ENCODE assay signal across 9 cellular contexts in genomic region chr1:83905315-83905907, GRCh38.
DNase-seq lines count a peak whose midpoint lies in the region; ATAC-seq and TF ChIP-seq lines count a peak whose summit lies in the region.
"Had no signal": no experiment of that assay in that cellular context is flagged by ENCODE, and none has a peak within 500 bp of the region (broad histone marks: within the 10 kb centered on the region; RNA-seq: fewer than 3 reads in every experiment).

No MANE protein-coding gene starts in this region.

- H3K27me3 Mint-ChIP-seq in chondrocyte (ENCODE audit: low read depth), result no peaks in the 10 kb centered on the region

- H3K36me3 ChIP-seq in prostate gland, result no peaks in the 10 kb centered on the region

- ATAC-seq in GM21786 (IDR thresholded peaks at IDR 0.05; ENCODE audit: unreplicated experiment), result no peak

- H3K27ac Mint-ChIP-seq in chondrocyte (ENCODE audit: unreplicated experiment), result no peak overlapping the region

- peak; percentile 83 for TF ChIP-seq CTCF in 22Rv1 (IDR thresholded peaks at IDR 0.05)
- peak; percentile 94 for TF ChIP-seq CTCF in chondrocyte (IDR thresholded peaks at IDR 0.05)
- peak in 3 of 4 experiments; percentile 48 to 55 (median 50) for TF ChIP-seq CTCF in prostate gland (IDR thresholded peaks at IDR 0.05)

- H3K4me1 Mint-ChIP-seq in chondrocyte (ENCODE audit: low read depth), result peaks cover 16% of the 10 kb centered on the region
- H3K4me1 Mint-ChIP-seq: central memory CD8-positive, alpha-beta T cell had no signal

- no peak overlapping the region for H3K4me3 ChIP-seq in prostate gland

- intact Hi-C loops in prostate gland (cut with DNase I), result no loop called here

- H3K27ac ChIP-seq in 22Rv1 (no peak overlapping the region), prostate gland (no peak overlapping the region)

- H3K9me3 Mint-ChIP-seq in chondrocyte (ENCODE audit: low read depth), result no peaks in the 10 kb centered on the region
- H3K9me3 Mint-ChIP-seq: central memory CD8-positive, alpha-beta T cell had no signal

- no peaks in the 10 kb centered on the region for H3K27me3 ChIP-seq in prostate gland (replicated peaks; ENCODE audit: insufficient read depth)

- WGBS in prostate gland, result 50% methylated on average over 3 of the region's 3 CpGs

- no peak overlapping the region for H3K4me3 Mint-ChIP-seq in chondrocyte (ENCODE audit: unreplicated experiment)
- H3K4me3 Mint-ChIP-seq: central memory CD8-positive, alpha-beta T cell had no signal

- no peaks in the 10 kb centered on the region for H3K9me3 ChIP-seq in prostate gland

- no peaks in the 10 kb centered on the region for H3K4me1 ChIP-seq in prostate gland (replicated peaks)

- no peak for TF ChIP-seq POLR2A in prostate gland (IDR thresholded peaks at IDR 0.05)

- peak; percentile 14 for DNase-seq in GM03348 (ENCODE audit: low spot score)
- peak; percentile 2 for DNase-seq in NCI-H2196 treated with DMSO at 0.1 percent for 48 hours (lab: John Stamatoyannopoulos, UW; ENCODE audit: unreplicated experiment)
- DNase-seq in chondrocyte (ENCODE audit: low spot score), result no peak
- no peak for DNase-seq in prostate gland (ENCODE audit: low spot score)
- DNase-seq in mucosa of gallbladder (ENCODE audit: low spot score), result no peak
- DNase-seq in stimulated activated CD4-positive, alpha-beta T cell treated with anti-CD3 and anti-CD28 coated beads, Interleukin-1b, Interleukin-23, amount 100 ng/mL, for 48 hours, result no peak

- peaks cover 7% of the 10 kb centered on the region for H3K36me3 Mint-ChIP-seq in chondrocyte (ENCODE audit: low read depth)

Comparison
In these comparisons a context has a peak if more than half of its experiments do, and no peak if none do; other contexts are left out.
1. DNase-seq: peak in GM03348 (single experiment) and NCI-H2196 treated with DMSO at 0.1 percent for 48 hours (single experiment); none in chondrocyte (single experiment), prostate gland (single experiment), mucosa of gallbladder (single experiment) and stimulated activated CD4-positive, alpha-beta T cell treated with anti-CD3 and anti-CD28 coated beads, Interleukin-1b, Interleukin-23, amount 100 ng/mL, for 48 hours (single experiment).
2. Peak in every context shown above with its lines, with median percentiles within 50 percentile points of each other: CTCF ChIP-seq.